31 cellular contexts compared by ENCODE assay signal in genomic region chr10:12823361-12823760, GRCh38.
DNase-seq lines count a peak whose midpoint lies in the region; ATAC-seq and TF ChIP-seq lines count a peak whose summit lies in the region.
"Had no signal": no experiment of that assay in that cellular context is flagged by ENCODE, and none has a peak within 500 bp of the region (broad histone marks: within the 10 kb centered on the region; RNA-seq: fewer than 3 reads in every experiment).

No MANE protein-coding gene starts in this region.

- no peak for TF ChIP-seq POLR2A in uterus (IDR thresholded peaks at IDR 0.05)

- DNase-seq in putamen (ENCODE audit: low spot score) (peak; percentile 48), uterus (no peak), GM10248 (ENCODE audit: extremely low spot score) (no peak)
- no peak for DNase-seq in activated effector memory CD4-positive, alpha-beta T cell treated with anti-CD3 and anti-CD28 coated beads, Interleukin-2, amount 50 U/mL, for 16 hours
- DNase-seq: central memory CD4-positive, alpha-beta T cell; dermis blood vessel endothelial cell; foreskin keratinocyte; heart right ventricle; Karpas-422; left ventricle myocardium inferior; naive thymus-derived CD8-positive, alpha-beta T cell; NCI-H1417; NCI-H2029; NCI-H345; NCI-H748 treated with DMSO at 0.1 percent for 48 hours; occipital lobe; psoas muscle; SK-N-SH; stimulated activated CD4-positive, alpha-beta T cell treated with anti-CD3 and anti-CD28 coated beads, Interleukin-4, amount 100 ng/mL, for 4 hours; stimulated activated naive CD4-positive, alpha-beta T cell had no signal

- H3K36me3 Mint-ChIP-seq in activated T-helper 17 cell treated with anti-CD3 and anti-CD28 coated beads, Interleukin-2, amount 50 U/mL, for 72 hours (ENCODE audit: low read depth) = peaks cover 42% of the 10 kb centered on the region

- no peaks in the 10 kb centered on the region for H3K9me3 Mint-ChIP-seq in activated T-helper 17 cell treated with anti-CD3 and anti-CD28 coated beads, Interleukin-2, amount 50 U/mL, for 72 hours
- H3K9me3 Mint-ChIP-seq: activated naive CD4-positive, alpha-beta T cell treated with anti-CD3 and anti-CD28 coated beads, Interleukin-2, amount 50 U/mL, for 72 hours; activated T-helper 2 cell treated with anti-CD3 and anti-CD28 coated beads, Interferon-gamma antibody, Interleukin-2, Interleukin-4, amounts not matched to agents 10 μg/mL and 5 μg/mL and 100 μg/mL, durations not matched to agents 14 hours and 24 hours and 36 hours; GM23338; naive thymus-derived CD8-positive, alpha-beta T cell; T-helper 1 cell treated with Interleukin-12 subunit alpha and Interleukin-12 subunit beta and Interleukin-4 antibody, amounts not matched to agents 30 μg/mL and 1 μg/mL, for 36 hours had no signal

- CTCF ChIA-PET in GM10248 (lab: Yijun Ruan, JAX) = interaction anchor here (0.6 to 1.6 kb wide), 3 partner anchors 10 to 79 kb away, joined by 3 to 4 read pairs (median 3); no protein-coding TSS in a partner anchor

- no peaks in the 10 kb centered on the region for H3K9me3 ChIP-seq in uterus
- H3K9me3 ChIP-seq: BLaER1 treated with 17β-estradiol and CSF1 and Interleukin-3, amounts not matched to agents 10 nM and 100 nM; esophagus muscularis mucosa; heart right ventricle; left ventricle myocardium inferior; psoas muscle; SK-N-SH; tibial nerve had no signal

- H3K27me3 ChIP-seq in uterus = no peaks in the 10 kb centered on the region
- H3K27me3 ChIP-seq: BLaER1 treated with 17β-estradiol and CSF1 and Interleukin-3, amounts not matched to agents 10 nM and 100 nM; esophagus muscularis mucosa; foreskin keratinocyte; heart right ventricle; tibial nerve had no signal

- no peaks in the 10 kb centered on the region for H3K4me1 Mint-ChIP-seq in activated T-helper 17 cell treated with anti-CD3 and anti-CD28 coated beads, Interleukin-2, amount 50 U/mL, for 72 hours

- H3K4me3 Mint-ChIP-seq in activated T-helper 17 cell treated with anti-CD3 and anti-CD28 coated beads, Interleukin-2, amount 50 U/mL, for 72 hours = no peak overlapping the region
- H3K4me3 Mint-ChIP-seq: GM23338; naive thymus-derived CD8-positive, alpha-beta T cell; T-helper 1 cell treated with Interleukin-12 subunit alpha and Interleukin-12 subunit beta and Interleukin-4 antibody, amounts not matched to agents 30 μg/mL and 1 μg/mL, for 36 hours had no signal

- H3K4me1 ChIP-seq in uterus = peaks cover 0 to 6% of the 10 kb centered on the region in 2 donors
- H3K4me1 ChIP-seq: foreskin keratinocyte, left ventricle myocardium inferior, psoas muscle had no signal

- intact Hi-C loops in uterus (cut with DNase I; ENCODE audit: low total_unique reads) = no loop called here

- ATAC-seq in activated T-helper 17 cell treated with anti-CD3 and anti-CD28 coated beads, Interleukin-2, amount 50 U/mL, for 72 hours (replicated peaks) = no peak
- no peak for ATAC-seq in GM18519 (IDR thresholded peaks at IDR 0.05; ENCODE audit: low FRiP score, unreplicated experiment)
- ATAC-seq: activated naive CD4-positive, alpha-beta T cell treated with anti-CD3 and anti-CD28 coated beads, Interleukin-2, amount 50 U/mL, for 72 hours; foreskin keratinocyte; GM23338; naive thymus-derived CD8-positive, alpha-beta T cell; psoas muscle; Right ventricle myocardium inferior had no signal

- no peaks in the 10 kb centered on the region for H3K36me3 ChIP-seq in uterus

- no peak overlapping the region for H3K4me3 ChIP-seq in uterus
- H3K4me3 ChIP-seq: BLaER1 treated with 17β-estradiol and CSF1 and Interleukin-3, amounts not matched to agents 10 nM and 100 nM; esophagus muscularis mucosa; GM23338; heart right ventricle; left ventricle myocardium inferior; psoas muscle; tibial nerve had no signal

- POLR2A ChIA-PET in GM10248 (lab: Yijun Ruan, JAX) = no interaction called here

- H3K27me3 Mint-ChIP-seq in activated T-helper 17 cell treated with anti-CD3 and anti-CD28 coated beads, Interleukin-2, amount 50 U/mL, for 72 hours = no peaks in the 10 kb centered on the region
- H3K27me3 Mint-ChIP-seq: naive thymus-derived CD8-positive, alpha-beta T cell had no signal

- no peak for TF ChIP-seq CTCF in uterus (IDR thresholded peaks at IDR 0.05)
- no peak for TF ChIP-seq CTCF in GM10248 (IDR thresholded peaks at IDR 0.05; ENCODE audit: control extremely low read depth, extremely low read depth, low read depth, missing control alignments)

- peak overlapping the region; percentile 26 for H3K27ac ChIP-seq in cingulate gyrus (ENCODE audit: low read depth, low read length)
- H3K27ac ChIP-seq in uterus = peak overlapping the region; percentile 45 to 51
- H3K27ac ChIP-seq: BLaER1 treated with 17β-estradiol and CSF1 and Interleukin-3, amounts not matched to agents 10 nM and 100 nM; foreskin keratinocyte; heart right ventricle; left ventricle myocardium inferior; psoas muscle; tibial nerve had no signal

- H3K27ac Mint-ChIP-seq in activated T-helper 17 cell treated with anti-CD3 and anti-CD28 coated beads, Interleukin-2, amount 50 U/mL, for 72 hours = peak overlapping the region; percentile 30
- H3K27ac Mint-ChIP-seq: activated T-helper 2 cell treated with anti-CD3 and anti-CD28 coated beads, Interferon-gamma antibody, Interleukin-2, Interleukin-4, amounts not matched to agents 10 μg/mL and 5 μg/mL and 100 μg/mL, durations not matched to agents 14 hours and 24 hours and 36 hours; GM23338; T-helper 1 cell treated with Interleukin-12 subunit alpha and Interleukin-12 subunit beta and Interleukin-4 antibody, amounts not matched to agents 30 μg/mL and 1 μg/mL, for 36 hours had no signal
